ENCODE assay signal across 13 cellular contexts in genomic region chr14:65186951-65187350, GRCh38.
A peak's percentile ranks its signal among the peaks of the same experiment; 100 is the strongest.
DNase-seq lines count a peak whose midpoint lies in the region; TF ChIP-seq lines count a peak whose summit lies in the region.
"Had no signal": no experiment of that assay in that cellular context is flagged by ENCODE, and none has a peak within 500 bp of the region (broad histone marks: within the 10 kb centered on the region; RNA-seq: fewer than 3 reads in every experiment).

No MANE protein-coding gene starts in this region.

- H3K9me3 ChIP-seq in HUES48 (ENCODE audit: control insufficient read depth, insufficient read depth, low read length) (peaks cover 6% of the 10 kb centered on the region), WERI-Rb-1 (ENCODE audit: severe bottlenecking) (peaks cover 10% of the 10 kb centered on the region), neural progenitor cell (ENCODE audit: low read depth) (no peaks in the 10 kb centered on the region)

- peaks cover 2% of the 10 kb centered on the region for H3K36me3 Mint-ChIP-seq in neural progenitor cell

- H3K9ac ChIP-seq in HUES48 (ENCODE audit: low read depth, low read length) (no peak overlapping the region), neural progenitor cell (no peak overlapping the region)
- H3K9ac ChIP-seq: SK-N-SH had no signal

- H3K27ac Mint-ChIP-seq in neural progenitor cell: no peak overlapping the region

- H3K27me3 ChIP-seq in HUES48 (ENCODE audit: control insufficient read depth, insufficient read depth, low read length) (peaks cover 9% of the 10 kb centered on the region; the same call in 1 of the 2 replicates), WERI-Rb-1 (ENCODE audit: insufficient read depth, low read depth, severe bottlenecking) (no peaks in the 10 kb centered on the region), neural progenitor cell (peaks cover 42% of the 10 kb centered on the region)

- peaks cover 11% of the 10 kb centered on the region for H3K9me3 Mint-ChIP-seq in neural progenitor cell

- peak overlapping the region; percentile 68 for H3K4me2 ChIP-seq in neural progenitor cell
- H3K4me2 ChIP-seq: SK-N-SH had no signal

- H4K20me1 ChIP-seq in neural progenitor cell (ENCODE audit: low read depth): peaks cover 17% of the 10 kb centered on the region

- no peaks in the 10 kb centered on the region for H3K79me2 ChIP-seq in neural progenitor cell (ENCODE audit: low read depth)

- H3K27ac ChIP-seq in HUES48 (ENCODE audit: low read depth, low read length): peak overlapping the region; percentile 86
- H3K27ac ChIP-seq in WERI-Rb-1: no peak overlapping the region
- H3K27ac ChIP-seq in neural progenitor cell: peak overlapping the region; percentile 56
- H3K27ac ChIP-seq: C4-2B had no signal

- no peak overlapping the region for H2AFZ ChIP-seq in neural progenitor cell (replicated peaks)

- peaks cover 18% of the 10 kb centered on the region for H3K27me3 Mint-ChIP-seq in neural progenitor cell (ENCODE audit: insufficient read depth, low read depth)

- H3K36me3 ChIP-seq in HUES48 (ENCODE audit: control insufficient read depth, insufficient read depth, low read length) (no peaks in the 10 kb centered on the region), WERI-Rb-1 (no peaks in the 10 kb centered on the region), neural progenitor cell (no peaks in the 10 kb centered on the region)

- H3K4me1 ChIP-seq in HUES48 (ENCODE audit: control insufficient read depth, insufficient read depth, low read length): peaks cover 32% of the 10 kb centered on the region
- H3K4me1 ChIP-seq in neural progenitor cell: peaks cover 23% of the 10 kb centered on the region

- H3K4me3 Mint-ChIP-seq in neural progenitor cell: peak overlapping the region; percentile 24

- DNase-seq in D341Med (ENCODE audit: low spot score) (peak; percentile 63), WERI-Rb-1 (peak; percentile 40), neural progenitor cell (ENCODE audit: low spot score) (peak; percentile 49), NCI-H748 treated with DMSO at 0.1 percent for 48 hours (lab: John Stamatoyannopoulos, UW) (no peak), GDM1 (lab: John Stamatoyannopoulos, UW) (no peak), NCI-H510A (lab: John Stamatoyannopoulos, UW) (no peak)
- DNase-seq: KG1, NCI-H1417 treated with DMSO at 0.1 percent for 48 hours, NCI-H187 treated with DMSO at 0.1 percent for 48 hours, SHP77, SK-N-SH had no signal

- H3K4me3 ChIP-seq in HUES48 (ENCODE audit: low read depth, low read length): peak overlapping the region; percentile 10; the same call in 1 of the 2 replicates
- no peak overlapping the region for H3K4me3 ChIP-seq in WERI-Rb-1 (ENCODE audit: low read depth, low read length)
- H3K4me3 ChIP-seq in neural progenitor cell: peak overlapping the region; percentile 9

- peaks cover 28% of the 10 kb centered on the region for H3K4me1 Mint-ChIP-seq in neural progenitor cell

- no peak for TF ChIP-seq CTCF in WERI-Rb-1 (IDR thresholded peaks at IDR 0.05; ENCODE audit: low read depth, low read length)
- TF ChIP-seq CTCF in neural progenitor cell (IDR thresholded peaks at IDR 0.05): no peak

- peaks cover 31% of the 10 kb centered on the region for H3F3A ChIP-seq in neural progenitor cell (ENCODE audit: low read depth)

Comparison
In these comparisons a context has a peak if more than half of its experiments do, and no peak if none do; other contexts are left out.
1. DNase-seq: peak in D341Med (single experiment), WERI-Rb-1 (single experiment) and neural progenitor cell (single experiment); none in NCI-H748 treated with DMSO at 0.1 percent for 48 hours (single experiment), GDM1 (single experiment) and NCI-H510A (single experiment).